In the genomic region with DNA sequence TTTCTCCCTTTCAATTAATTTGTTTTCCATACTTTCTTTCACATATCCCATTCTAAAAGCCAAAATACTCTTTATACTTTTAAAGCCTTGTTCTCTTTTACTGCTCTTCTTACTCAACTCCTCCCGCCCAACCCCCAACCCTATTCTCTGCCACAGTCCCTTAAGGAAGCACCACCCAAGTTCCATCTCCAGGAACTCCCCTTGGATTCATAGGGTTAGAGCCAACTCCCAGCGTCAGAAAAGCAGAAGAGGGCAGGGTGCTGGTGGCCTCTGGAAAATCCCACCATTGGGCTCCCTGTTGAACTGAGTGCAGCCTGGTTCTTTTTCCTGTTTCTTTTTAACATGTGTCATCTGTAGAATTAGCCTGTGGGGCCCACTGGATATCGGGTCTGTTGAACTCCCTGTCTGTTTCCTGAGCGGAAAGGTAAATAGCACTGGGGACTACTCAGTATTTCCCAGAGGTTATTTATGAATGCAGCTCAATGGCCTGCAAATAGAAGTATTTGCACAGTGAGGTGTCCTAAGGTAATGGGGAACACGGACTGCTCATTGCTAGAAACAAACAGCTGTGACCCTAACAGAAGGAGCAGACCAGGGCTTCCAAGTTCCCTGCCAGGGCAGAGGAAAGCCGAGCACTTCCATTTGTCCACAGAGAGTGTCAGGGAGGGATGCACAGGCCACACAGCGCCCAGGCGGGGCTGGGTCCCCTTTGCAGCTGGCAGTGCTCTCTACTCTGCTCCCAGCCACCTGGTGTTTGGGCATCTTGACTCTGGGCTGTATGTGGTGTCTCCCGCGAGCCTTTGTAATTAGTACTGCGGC, we compare ENCODE assay signal across 2 cellular contexts.
TF ChIP-seq lines count a peak whose summit lies in the region.

No MANE protein-coding gene starts in this region.

TF ChIP-seq in GM23338, 12 proteins besides CTCF, POLR2A, EP300 and RAD21 (continued from another document):
- TF ChIP-seq, protein P1, sequence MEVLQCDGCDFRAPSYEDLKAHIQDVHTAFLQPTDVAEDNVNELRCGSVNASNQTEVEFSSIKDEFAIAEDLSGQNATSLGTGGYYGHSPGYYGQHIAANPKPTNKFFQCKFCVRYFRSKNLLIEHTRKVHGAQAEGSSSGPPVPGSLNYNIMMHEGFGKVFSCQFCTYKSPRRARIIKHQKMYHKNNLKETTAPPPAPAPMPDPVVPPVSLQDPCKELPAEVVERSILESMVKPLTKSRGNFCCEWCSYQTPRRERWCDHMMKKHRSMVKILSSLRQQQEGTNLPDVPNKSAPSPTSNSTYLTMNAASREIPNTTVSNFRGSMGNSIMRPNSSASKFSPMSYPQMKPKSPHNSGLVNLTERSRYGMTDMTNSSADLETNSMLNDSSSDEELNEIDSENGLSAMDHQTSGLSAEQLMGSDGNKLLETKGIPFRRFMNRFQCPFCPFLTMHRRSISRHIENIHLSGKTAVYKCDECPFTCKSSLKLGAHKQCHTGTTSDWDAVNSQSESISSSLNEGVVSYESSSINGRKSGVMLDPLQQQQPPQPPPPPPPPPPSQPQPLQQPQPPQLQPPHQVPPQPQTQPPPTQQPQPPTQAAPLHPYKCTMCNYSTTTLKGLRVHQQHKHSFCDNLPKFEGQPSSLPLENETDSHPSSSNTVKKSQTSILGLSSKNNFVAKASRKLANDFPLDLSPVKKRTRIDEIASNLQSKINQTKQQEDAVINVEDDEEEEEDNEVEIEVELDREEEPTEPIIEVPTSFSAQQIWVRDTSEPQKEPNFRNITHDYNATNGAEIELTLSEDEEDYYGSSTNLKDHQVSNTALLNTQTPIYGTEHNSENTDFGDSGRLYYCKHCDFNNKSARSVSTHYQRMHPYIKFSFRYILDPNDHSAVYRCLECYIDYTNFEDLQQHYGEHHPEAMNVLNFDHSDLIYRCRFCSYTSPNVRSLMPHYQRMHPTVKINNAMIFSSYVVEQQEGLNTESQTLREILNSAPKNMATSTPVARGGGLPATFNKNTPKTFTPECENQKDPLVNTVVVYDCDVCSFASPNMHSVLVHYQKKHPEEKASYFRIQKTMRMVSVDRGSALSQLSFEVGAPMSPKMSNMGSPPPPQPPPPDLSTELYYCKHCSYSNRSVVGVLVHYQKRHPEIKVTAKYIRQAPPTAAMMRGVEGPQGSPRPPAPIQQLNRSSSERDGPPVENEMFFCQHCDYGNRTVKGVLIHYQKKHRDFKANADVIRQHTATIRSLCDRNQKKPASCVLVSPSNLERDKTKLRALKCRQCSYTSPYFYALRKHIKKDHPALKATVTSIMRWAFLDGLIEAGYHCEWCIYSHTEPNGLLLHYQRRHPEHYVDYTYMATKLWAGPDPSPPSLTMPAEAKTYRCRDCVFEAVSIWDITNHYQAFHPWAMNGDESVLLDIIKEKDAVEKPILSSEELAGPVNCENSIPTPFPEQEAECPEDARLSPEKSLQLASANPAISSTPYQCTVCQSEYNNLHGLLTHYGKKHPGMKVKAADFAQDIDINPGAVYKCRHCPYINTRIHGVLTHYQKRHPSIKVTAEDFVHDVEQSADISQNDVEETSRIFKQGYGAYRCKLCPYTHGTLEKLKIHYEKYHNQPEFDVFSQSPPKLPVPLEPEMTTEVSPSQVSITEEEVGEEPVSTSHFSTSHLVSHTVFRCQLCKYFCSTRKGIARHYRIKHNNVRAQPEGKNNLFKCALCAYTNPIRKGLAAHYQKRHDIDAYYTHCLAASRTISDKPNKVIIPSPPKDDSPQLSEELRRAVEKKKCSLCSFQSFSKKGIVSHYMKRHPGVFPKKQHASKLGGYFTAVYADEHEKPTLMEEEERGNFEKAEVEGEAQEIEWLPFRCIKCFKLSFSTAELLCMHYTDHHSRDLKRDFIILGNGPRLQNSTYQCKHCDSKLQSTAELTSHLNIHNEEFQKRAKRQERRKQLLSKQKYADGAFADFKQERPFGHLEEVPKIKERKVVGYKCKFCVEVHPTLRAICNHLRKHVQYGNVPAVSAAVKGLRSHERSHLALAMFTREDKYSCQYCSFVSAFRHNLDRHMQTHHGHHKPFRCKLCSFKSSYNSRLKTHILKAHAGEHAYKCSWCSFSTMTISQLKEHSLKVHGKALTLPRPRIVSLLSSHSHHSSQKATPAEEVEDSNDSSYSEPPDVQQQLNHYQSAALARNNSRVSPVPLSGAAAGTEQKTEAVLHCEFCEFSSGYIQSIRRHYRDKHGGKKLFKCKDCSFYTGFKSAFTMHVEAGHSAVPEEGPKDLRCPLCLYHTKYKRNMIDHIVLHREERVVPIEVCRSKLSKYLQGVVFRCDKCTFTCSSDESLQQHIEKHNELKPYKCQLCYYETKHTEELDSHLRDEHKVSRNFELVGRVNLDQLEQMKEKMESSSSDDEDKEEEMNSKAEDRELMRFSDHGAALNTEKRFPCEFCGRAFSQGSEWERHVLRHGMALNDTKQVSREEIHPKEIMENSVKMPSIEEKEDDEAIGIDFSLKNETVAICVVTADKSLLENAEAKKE (CRISPR knock-in tag; IDR thresholded peaks at IDR 0.05) = no peak
- TF ChIP-seq NANOG (IDR thresholded peaks at IDR 0.05; ENCODE audit: borderline replicate concordance) (no peak), JUNB (IDR thresholded peaks at IDR 0.05; ENCODE audit: unreplicated experiment) (no peak)

TF ChIP-seq in liver, 16 proteins besides CTCF, POLR2A, EP300 and RAD21 (continued from another document):
- TF ChIP-seq, protein P2, sequence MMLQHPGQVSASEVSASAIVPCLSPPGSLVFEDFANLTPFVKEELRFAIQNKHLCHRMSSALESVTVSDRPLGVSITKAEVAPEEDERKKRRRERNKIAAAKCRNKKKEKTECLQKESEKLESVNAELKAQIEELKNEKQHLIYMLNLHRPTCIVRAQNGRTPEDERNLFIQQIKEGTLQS (IDR thresholded peaks at IDR 0.05) = no peak
- TF ChIP-seq, protein P3, sequence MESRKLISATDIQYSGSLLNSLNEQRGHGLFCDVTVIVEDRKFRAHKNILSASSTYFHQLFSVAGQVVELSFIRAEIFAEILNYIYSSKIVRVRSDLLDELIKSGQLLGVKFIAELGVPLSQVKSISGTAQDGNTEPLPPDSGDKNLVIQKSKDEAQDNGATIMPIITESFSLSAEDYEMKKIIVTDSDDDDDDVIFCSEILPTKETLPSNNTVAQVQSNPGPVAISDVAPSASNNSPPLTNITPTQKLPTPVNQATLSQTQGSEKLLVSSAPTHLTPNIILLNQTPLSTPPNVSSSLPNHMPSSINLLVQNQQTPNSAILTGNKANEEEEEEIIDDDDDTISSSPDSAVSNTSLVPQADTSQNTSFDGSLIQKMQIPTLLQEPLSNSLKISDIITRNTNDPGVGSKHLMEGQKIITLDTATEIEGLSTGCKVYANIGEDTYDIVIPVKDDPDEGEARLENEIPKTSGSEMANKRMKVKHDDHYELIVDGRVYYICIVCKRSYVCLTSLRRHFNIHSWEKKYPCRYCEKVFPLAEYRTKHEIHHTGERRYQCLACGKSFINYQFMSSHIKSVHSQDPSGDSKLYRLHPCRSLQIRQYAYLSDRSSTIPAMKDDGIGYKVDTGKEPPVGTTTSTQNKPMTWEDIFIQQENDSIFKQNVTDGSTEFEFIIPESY (IDR thresholded peaks at IDR 0.05) = no peak
- peak; percentile 50 to 92 for TF ChIP-seq RXRA (IDR thresholded peaks at IDR 0.05)
- TF ChIP-seq, protein P4, sequence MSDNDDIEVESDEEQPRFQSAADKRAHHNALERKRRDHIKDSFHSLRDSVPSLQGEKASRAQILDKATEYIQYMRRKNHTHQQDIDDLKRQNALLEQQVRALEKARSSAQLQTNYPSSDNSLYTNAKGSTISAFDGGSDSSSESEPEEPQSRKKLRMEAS (IDR thresholded peaks at IDR 0.05) = no peak
- TF ChIP-seq NR2F2 (IDR thresholded peaks at IDR 0.05) = no peak
- no peak for TF ChIP-seq FOXA1 (IDR thresholded peaks at IDR 0.05)
- no peak for TF ChIP-seq EGR1 (IDR thresholded peaks at IDR 0.05; ENCODE audit: low read depth in 2 of 2)
- TF ChIP-seq YY1 (IDR thresholded peaks at IDR 0.05) = no peak
- no peak for TF ChIP-seq GABPA (IDR thresholded peaks at IDR 0.05 in 1 of 2, conservative IDR thresholded peaks at IDR 0.05 in 1 of 2)
- TF ChIP-seq FOXA2 (IDR thresholded peaks at IDR 0.05) = no peak
- no peak for TF ChIP-seq HNF4G (IDR thresholded peaks at IDR 0.05)
